ENCODE assay signal across 9 cellular contexts in genomic region chrX:16239211-16239610, GRCh38.
A peak's percentile ranks its signal among the peaks of the same experiment; 100 is the strongest.
DNase-seq lines count a peak whose midpoint lies in the region; ATAC-seq and TF ChIP-seq lines count a peak whose summit lies in the region.
"Had no signal": no experiment of that assay in that cellular context is flagged by ENCODE, and none has a peak within 500 bp of the region (broad histone marks: within the 10 kb centered on the region; RNA-seq: fewer than 3 reads in every experiment).

No MANE protein-coding gene starts in this region.

- CTCF ChIA-PET in AG04450 (lab: Charles Lee), result no interaction called here

- H3K9me3 ChIP-seq in AG04450 (ENCODE audit: control insufficient read depth, insufficient read depth, low read length), result no peaks in the 10 kb centered on the region

- TF ChIP-seq CTCF in AG04450 (IDR thresholded peaks at IDR 0.05; ENCODE audit: low read depth, low read length), result no peak

- DNase-seq in AG04450 (ENCODE audit: low read depth, low spot score), result peak; percentile 50
- DNase-seq in HPDE6-E6E7 (ENCODE audit: extremely low spot score), result peak; percentile 54
- DNase-seq in dermis blood vessel endothelial cell, result peak; percentile 0
- no peak for DNase-seq in superior temporal gyrus (ENCODE audit: extremely low spot score)
- no peak for DNase-seq in NCI-H1048 (lab: John Stamatoyannopoulos, UW)
- DNase-seq in DMS114 treated with DMSO at 0.1 percent for 48 hours (lab: John Stamatoyannopoulos, UW; ENCODE audit: unreplicated experiment), result no peak
- DNase-seq: DMS79 had no signal

- H3K27me3 ChIP-seq in AG04450 (ENCODE audit: control insufficient read depth, insufficient read depth, low read length), result no peaks in the 10 kb centered on the region

- no peak overlapping the region for H3K27ac ChIP-seq in AG04450 (ENCODE audit: low read depth, low read length)

- POLR2A ChIA-PET in AG04450 (lab: Yijun Ruan, JAX), result no interaction called here

- H3K4me3 ChIP-seq in AG04450 (ENCODE audit: low read depth, low read length), result no peak overlapping the region

- ATAC-seq in GM18909 (IDR thresholded peaks at IDR 0.05; ENCODE audit: poor library complexity, unreplicated experiment) (peak; percentile 83), HG03135 (IDR thresholded peaks at IDR 0.05; ENCODE audit: unreplicated experiment) (no peak)

Comparison
In these comparisons a context has a peak if more than half of its experiments do, and no peak if none do; other contexts are left out.
1. DNase-seq: peak in AG04450 (single experiment), HPDE6-E6E7 (single experiment) and dermis blood vessel endothelial cell (single experiment); none in superior temporal gyrus (single experiment), NCI-H1048 (single experiment) and DMS114 treated with DMSO at 0.1 percent for 48 hours (single experiment).